Comparison of ENCODE assay signal across 9 cellular contexts in the genomic region with DNA sequence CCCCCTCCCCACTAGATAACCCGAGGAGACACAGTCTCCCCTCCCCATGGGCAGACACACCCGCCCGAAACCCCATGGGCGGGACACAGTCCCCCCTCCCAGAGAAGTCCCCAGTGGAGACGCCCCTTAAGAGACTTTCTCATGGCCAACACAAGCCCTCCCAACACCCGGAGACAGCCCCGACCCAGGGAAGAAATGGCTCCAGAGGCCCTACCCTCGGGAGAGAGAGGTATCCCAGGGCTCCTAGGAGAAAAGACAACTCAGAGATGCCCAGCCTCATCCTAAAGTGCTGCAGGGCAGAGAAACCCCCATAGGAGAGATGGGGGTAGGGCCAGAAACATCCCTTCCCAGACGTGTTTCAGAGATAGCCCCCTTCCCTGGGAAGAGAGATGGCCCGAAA. TPM values are rescaled to one million over a fixed set of nuclear protein-coding genes. Genes with fewer than 3 reads are reported as not detected.
DNase-seq lines count a peak whose midpoint lies in the region; ATAC-seq, FAIRE-seq and TF ChIP-seq lines count a peak whose summit lies in the region.
"Had no signal": no experiment of that assay in that cellular context is flagged by ENCODE, and none has a peak within 500 bp of the region (broad histone marks: within the 10 kb centered on the region; RNA-seq: fewer than 3 reads in every experiment).

No MANE protein-coding gene starts in this region.

- no peak for ATAC-seq in heart right ventricle
- ATAC-seq in left ventricle myocardium superior = no peak
- no peak for ATAC-seq in K562
- no peak for ATAC-seq in HG03521 (IDR thresholded peaks at IDR 0.05; ENCODE audit: unreplicated experiment)

- POLR2A ChIA-PET in K562 (lab: Yijun Ruan, JAX) = interaction anchor here (0.6 to 1.8 kb wide), 3 partner anchors 7 to 317 kb away, joined by 3 to 6 read pairs (median 5); no protein-coding TSS in a partner anchor

- no peak for FAIRE-seq in K562 (lab: Jason Lieb, UNC)

- H3K4me2 ChIP-seq in K562 (ENCODE audit: insufficient read depth, low read length) = no peak overlapping the region

- TF ChIP-seq POLR2A in K562 (conservative IDR thresholded peaks at IDR 0.05) (no peak), uterus (IDR thresholded peaks at IDR 0.05) (no peak)

- BruUV-seq in K562 (replicated peaks; lab: Mats Ljungman, UMichigan) = no TSS peak

- TF ChIP-seq RAD21 in K562 (CRISPR knock-in tag; conservative IDR thresholded peaks at IDR 0.05 in 1 of 2, IDR thresholded peaks at IDR 0.05 in 1 of 2) = no peak

- no peaks in the 10 kb centered on the region for H3K9me1 ChIP-seq in K562 (ENCODE audit: control insufficient read depth, insufficient read depth, low read length)

- no peaks in the 10 kb centered on the region for H3K79me2 ChIP-seq in K562 (ENCODE audit: control insufficient read depth, insufficient read depth, low read length)

- peak overlapping the region; percentile 68 to 99 (median 94) for H3K27ac ChIP-seq in heart right ventricle
- H3K27ac ChIP-seq in K562 (ENCODE audit: extremely low read depth, low read depth, low read length) = no peak overlapping the region
- H3K27ac ChIP-seq in mesodermal cell (ENCODE audit: low read depth, low read length, severe bottlenecking) = no peak overlapping the region
- H3K27ac ChIP-seq in uterus = peak overlapping the region; percentile 91 to 94

- WGBS in heart right ventricle, 2 donors = 14 to 20% methylated on average over 10 of the region's 10 CpGs
- 19% methylated on average over 6 of the region's 10 CpGs for WGBS in K562 (ENCODE audit: insufficient coverage, low coverage, missing lambda C conversion rate)
- WGBS in mesodermal cell (ENCODE audit: insufficient coverage in 2 of 2), 2 experiments = 28 to 29% methylated on average over 3 to 6 of the region's 10 CpGs

- TF ChIP-seq EP300 in K562 (IDR thresholded peaks at IDR 0.05; ENCODE audit: low read length) = no peak

- H3K36me3 ChIP-seq in heart right ventricle (peaks cover 0 to 22% (median 0%) of the 10 kb centered on the region in 9 donors), K562 (ENCODE audit: control insufficient read depth, insufficient read depth, low read length) (no peaks in the 10 kb centered on the region), mesodermal cell (ENCODE audit: control insufficient read depth, insufficient read depth, low read length) (no peaks in the 10 kb centered on the region), uterus (no peaks in the 10 kb centered on the region)

- TF ChIP-seq CTCF in heart right ventricle (IDR thresholded peaks at IDR 0.05) (no peak), K562 (IDR thresholded peaks at IDR 0.05 in 2 of 3, conservative IDR thresholded peaks at IDR 0.05 in 1 of 3; ENCODE audit: insufficient read depth in 2 of 3, low read depth in 1 of 3, low read length in 3 of 3) (no peak), uterus (IDR thresholded peaks at IDR 0.05) (no peak)

- peaks cover 5 to 58% (median 38%) of the 10 kb centered on the region in 9 donors for H3K4me1 ChIP-seq in heart right ventricle
- peaks cover 12 to 35% of the 10 kb centered on the region in 2 experiments for H3K4me1 ChIP-seq in K562 (replicated peaks in 1 of 2; ENCODE audit: control insufficient read depth in 2 of 2, insufficient read depth in 2 of 2, low read length in 2 of 2)
- H3K4me1 ChIP-seq in mesodermal cell (ENCODE audit: control insufficient read depth, insufficient read depth, low read length, poor library complexity, severe bottlenecking) = peaks cover 13% of the 10 kb centered on the region
- H3K4me1 ChIP-seq in uterus = no peaks in the 10 kb centered on the region

- peak overlapping the region; percentile 24 to 34; a peak in 1 of 4 replicates for H3K9ac ChIP-seq in K562 (ENCODE audit: insufficient read depth in 1 of 2, low read depth in 2 of 2, low read length in 2 of 2)

- peak overlapping the region in 9 of 10 donors; percentile 48 to 85 (median 70) for H3K4me3 ChIP-seq in heart right ventricle
- no peak overlapping the region for H3K4me3 ChIP-seq in K562
- H3K4me3 ChIP-seq in mesodermal cell (ENCODE audit: extremely low read depth, insufficient read depth, low read length, poor library complexity, severe bottlenecking) = peak overlapping the region; percentile 5
- H3K4me3 ChIP-seq in uterus = peak overlapping the region; percentile 64

- DNase-seq in heart right ventricle = no peak
- DNase-seq in left ventricle myocardium superior = no peak
- DNase-seq in K562 (ENCODE audit: extremely low read depth in 1 of 4, low spot score in 3 of 4) = peak; percentile 30 to 59 (median 49)
- DNase-seq in uterus = no peak
- DNase-seq in OCI-M1 (lab: John Stamatoyannopoulos, UW) = no peak
- no peak for DNase-seq in NCI-H226
- DNase-seq: GF-D8 had no signal

- H3K27me3 ChIP-seq in heart right ventricle = peaks cover 0 to 9% (median 0%) of the 10 kb centered on the region in 7 donors
- H3K27me3 ChIP-seq in K562 (ENCODE audit: control insufficient read depth in 2 of 2, insufficient read depth in 2 of 2, low read length in 2 of 2) = no peaks in the 10 kb centered on the region
- H3K27me3 ChIP-seq in uterus = no peaks in the 10 kb centered on the region

- intact Hi-C loops in heart right ventricle (cut with DNase I) = loop anchor here in 2 of 10 donors (2.0 to 5.0 kb wide), 2 partner anchors 24 to 43 kb away; no protein-coding TSS in a partner anchor
- intact Hi-C loops in left ventricle myocardium superior (cut with micrococcal nuclease) = no loop called here
- intact Hi-C loops in K562 (cut with micrococcal nuclease) = no loop called here
- intact Hi-C loops in uterus (cut with DNase I; ENCODE audit: low total_unique reads) = no loop called here

- no peaks in the 10 kb centered on the region for H3K9me3 ChIP-seq in heart right ventricle
- no peaks in the 10 kb centered on the region for H3K9me3 ChIP-seq in K562 (replicated peaks; ENCODE audit: control insufficient read depth, insufficient read depth, low read depth, low read length)
- no peaks in the 10 kb centered on the region for H3K9me3 ChIP-seq in mesodermal cell (ENCODE audit: control insufficient read depth, low read length)
- no peaks in the 10 kb centered on the region for H3K9me3 ChIP-seq in uterus

- in situ Hi-C loops in K562 (cut with MboI) = no loop called here

- no peaks in the 10 kb centered on the region for H4K20me1 ChIP-seq in K562 (replicated peaks; ENCODE audit: control insufficient read depth, insufficient read depth, low read length)

- H2AFZ ChIP-seq in K562 (ENCODE audit: low read depth, low read length) = peak overlapping the region; percentile 83

- CTCF ChIA-PET in K562 (lab: Yijun Ruan, JAX; ENCODE audit: low intra/inter-chr PET ratio) = no interaction called here

TF ChIP-seq in K562, 482 proteins besides CTCF, POLR2A, EP300 and RAD21:
- TF ChIP-seq ADNP (tag; IDR thresholded peaks at IDR 0.05) (no peak), NFXL1 (CRISPR knock-in tag; IDR thresholded peaks at IDR 0.05) (no peak)
- TF ChIP-seq, protein P1, sequence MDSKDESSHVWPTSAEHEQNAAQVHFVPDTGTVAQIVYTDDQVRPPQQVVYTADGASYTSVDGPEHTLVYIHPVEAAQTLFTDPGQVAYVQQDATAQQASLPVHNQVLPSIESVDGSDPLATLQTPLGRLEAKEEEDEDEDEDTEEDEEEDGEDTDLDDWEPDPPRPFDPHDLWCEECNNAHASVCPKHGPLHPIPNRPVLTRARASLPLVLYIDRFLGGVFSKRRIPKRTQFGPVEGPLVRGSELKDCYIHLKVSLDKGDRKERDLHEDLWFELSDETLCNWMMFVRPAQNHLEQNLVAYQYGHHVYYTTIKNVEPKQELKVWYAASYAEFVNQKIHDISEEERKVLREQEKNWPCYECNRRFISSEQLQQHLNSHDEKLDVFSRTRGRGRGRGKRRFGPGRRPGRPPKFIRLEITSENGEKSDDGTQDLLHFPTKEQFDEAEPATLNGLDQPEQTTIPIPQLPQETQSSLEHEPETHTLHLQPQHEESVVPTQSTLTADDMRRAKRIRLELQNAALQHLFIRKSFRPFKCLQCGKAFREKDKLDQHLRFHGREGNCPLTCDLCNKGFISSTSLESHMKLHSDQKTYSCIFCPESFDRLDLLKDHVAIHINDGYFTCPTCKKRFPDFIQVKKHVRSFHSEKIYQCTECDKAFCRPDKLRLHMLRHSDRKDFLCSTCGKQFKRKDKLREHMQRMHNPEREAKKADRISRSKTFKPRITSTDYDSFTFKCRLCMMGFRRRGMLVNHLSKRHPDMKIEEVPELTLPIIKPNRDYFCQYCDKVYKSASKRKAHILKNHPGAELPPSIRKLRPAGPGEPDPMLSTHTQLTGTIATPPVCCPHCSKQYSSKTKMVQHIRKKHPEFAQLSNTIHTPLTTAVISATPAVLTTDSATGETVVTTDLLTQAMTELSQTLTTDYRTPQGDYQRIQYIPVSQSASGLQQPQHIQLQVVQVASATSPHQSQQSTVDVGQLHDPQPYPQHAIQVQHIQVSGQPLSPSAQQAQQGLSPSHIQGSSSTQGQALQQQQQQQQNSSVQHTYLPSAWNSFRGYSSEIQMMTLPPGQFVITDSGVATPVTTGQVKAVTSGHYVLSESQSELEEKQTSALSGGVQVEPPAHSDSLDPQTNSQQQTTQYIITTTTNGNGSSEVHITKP (IDR thresholded peaks at IDR 0.05; ENCODE audit: partially characterized antibody) = peak; percentile 12

RNA-seq across cellular contexts. Expression of a gene that starts 27.4 kb away (rescaled TPM):
- total RNA-seq in heart right ventricle = 10 to 100 TPM in 9 of 10 donors, 1 to 10 TPM in 1; 8.4 to 45.8 (median 17.9) TPM
- 10 to 100 TPM; 16.2 to 21.6 TPM for polyA plus RNA-seq in heart right ventricle
- total RNA-seq in left ventricle myocardium superior = 17.2 TPM
- total RNA-seq in K562 (2011; cell fraction: chromatin; rRNA removed; ENCODE audit: low replicate concordance) = 3.9 and 10.2 TPM in 2 replicates
- total RNA-seq in K562 (2011; cell fraction: nucleolus; rRNA removed) = 12.1 and 13.5 TPM in 2 replicates
- total RNA-seq in K562 (2011; cell fraction: nucleoplasm; rRNA removed) = 6.8 and 8.7 TPM in 2 replicates
- 3.3 and 3.6 TPM in 2 replicates for total RNA-seq in K562 (2014; rRNA removed)
- 0.77 and 1.1 TPM in 2 replicates for total RNA-seq in K562 (2014; rRNA removed; fragmentation: Illumina TruSeq; extraction: Trizol)
- total RNA-seq in K562 (2015; rRNA removed; fragmentation: Illumina TruSeq; extraction: Trizol) = 0.80 and 1.1 TPM in 2 replicates
- 3.2 and 3.6 TPM in 2 replicates for total RNA-seq in K562 (2021)
- polyA plus RNA-seq in K562 (2011; rRNA removed) = 1.1 and 2.3 TPM in 2 replicates
- polyA plus RNA-seq in K562 (2011; cell fraction: cytosol; rRNA removed) = 1.9 and 4.1 TPM in 2 replicates
- 0.95 and 3.6 TPM in 2 replicates for polyA plus RNA-seq in K562 (2011; cell fraction: nucleus; rRNA removed)
- 1.5 and 1.6 TPM in 2 replicates for polyA plus RNA-seq in K562 (2012)
- 2.2 and 2.3 TPM in 2 replicates for polyA plus RNA-seq in K562 (2014; fragmentation: Illumina TruSeq; extraction: Trizol)
- under 1 TPM in 1 of 2 experiments, not detected in 1; 0.11 TPM for polyA plus RNA-seq in K562 (2014; fragmentation: Nextera tagmentation; extraction: Ambion mirVana)
- polyA plus RNA-seq in K562 (2014; rRNA removed) = 1.4 and 1.6 TPM in 2 replicates
- polyA minus RNA-seq in K562 (2011; rRNA and poly(A)+ RNA removed) = 2.4 and 11.1 TPM in 2 replicates
- polyA minus RNA-seq in K562 (2011; cell fraction: cytosol; rRNA and poly(A)+ RNA removed) = 2.3 and 6.8 TPM in 2 replicates
- 1.6 and 2.2 TPM in 2 replicates for polyA minus RNA-seq in K562 (2011; cell fraction: nucleus; rRNA and poly(A)+ RNA removed)
- polyA plus RNA-seq in mesodermal cell (2013, experiment 1 of 2) = 25.9 TPM
- 18.5 TPM for polyA plus RNA-seq in mesodermal cell (2013, experiment 2 of 2)
- total RNA-seq in uterus = 10 to 100 TPM; 29.2 to 46.7 (median 31.5) TPM

Comparison
In these comparisons a context has a peak if more than half of its experiments do, and no peak if none do; other contexts are left out.
1. DNase-seq: peak in K562 (4 of 4); none in heart right ventricle (0 of 2), left ventricle myocardium superior (single experiment), uterus (0 of 2), OCI-M1 (single experiment) and NCI-H226 (single experiment).
2. H3K27ac ChIP-seq: peak in heart right ventricle (10 of 10) and uterus (2 of 2); none in K562 (single experiment) and mesodermal cell (single experiment).